In the genomic region with DNA sequence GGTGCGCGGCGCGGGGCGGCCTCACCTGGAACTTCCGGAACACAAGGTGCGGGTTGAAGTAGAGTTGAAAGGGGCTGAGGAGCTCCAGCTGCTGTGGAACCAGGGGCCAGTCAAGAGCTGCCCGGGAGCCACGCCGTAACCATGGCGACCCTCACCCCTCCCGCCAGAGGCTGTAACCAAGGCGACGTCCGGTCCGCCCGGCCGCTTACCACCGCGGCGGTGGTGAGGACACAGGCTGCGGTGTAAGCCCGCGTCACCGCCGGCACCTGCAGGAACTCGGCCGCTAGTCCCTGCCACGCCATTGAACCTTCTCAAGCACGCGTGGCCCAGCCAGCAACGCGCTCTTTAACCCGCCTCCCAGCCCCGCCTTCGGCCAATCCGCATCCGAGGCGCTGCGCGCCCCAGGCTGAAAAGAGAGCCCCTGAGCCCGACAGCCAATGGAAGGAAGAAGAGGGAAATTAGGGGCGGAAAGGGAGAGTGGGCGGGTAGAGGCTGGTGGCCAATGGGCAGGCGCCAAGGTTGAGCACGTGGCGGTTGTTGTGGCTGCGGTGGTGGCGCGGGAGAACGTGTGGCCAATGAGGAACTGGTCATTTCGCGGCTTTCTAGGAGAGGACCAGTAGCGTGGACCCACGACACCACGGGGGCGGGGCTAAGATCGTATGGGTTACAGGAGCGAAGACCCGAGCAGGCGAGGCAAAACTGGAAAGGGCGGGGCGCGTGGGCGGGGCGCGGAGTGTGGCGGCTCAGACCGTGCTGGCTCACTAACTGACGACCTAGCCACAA, we compare ENCODE assay signal across 8 cellular contexts. TPM values are rescaled to one million over a fixed set of nuclear protein-coding genes. Genes with fewer than 3 reads are reported as not detected.
DNase-seq lines count a peak whose midpoint lies in the region; ATAC-seq and TF ChIP-seq lines count a peak whose summit lies in the region.

A gene (minus strand): TSS at position 321 of the 783 bp plus-strand sequence. CDS start 19 bp downstream, at position 302.

- intact Hi-C loops in activated CD4-positive, alpha-beta memory T cell treated with anti-CD3 and anti-CD28 coated beads for 36 hours (cut with micrococcal nuclease), result loop anchor here (1.0 to 2.0 kb wide), 3 partner anchors 52 to 75 kb away; a partner anchor contains a TSS
- intact Hi-C loops in dorsolateral prefrontal cortex (cut with DNase I), result loop anchor here in 1 of 2 donors (2.0 kb wide), 1 partner anchor 52 kb away; a partner anchor contains a TSS
- intact Hi-C loops in lower leg skin (cut with DNase I; ENCODE audit: low total_unique reads), result no loop called here

- POLR2A ChIA-PET in activated CD4-positive, alpha-beta memory T cell treated with anti-CD3 and anti-CD28 coated beads for 36 hours (lab: Charles Lee), result interaction anchor here (2.5 kb wide), 1 partner anchor 19 kb away, joined by 8 read pairs; a partner anchor contains a TSS

- TF ChIP-seq CTCF in dorsolateral prefrontal cortex (IDR thresholded peaks at IDR 0.05 in 54 of 56, conservative IDR thresholded peaks at IDR 0.05 in 2 of 56; ENCODE audit: low read depth in 1 of 56, partially characterized antibody in 56 of 56) (peak in 6 of 56 donors; percentile 10 to 33 (median 20)), lower leg skin (IDR thresholded peaks at IDR 0.05) (no peak)

- H3K4me1 Mint-ChIP-seq in activated CD4-positive, alpha-beta memory T cell treated with anti-CD3 and anti-CD28 coated beads for 36 hours (ENCODE audit: low read depth), result peaks cover 19% of the 10 kb centered on the region

- peaks cover 2% of the 10 kb centered on the region for H3K27me3 Mint-ChIP-seq in activated CD4-positive, alpha-beta memory T cell treated with anti-CD3 and anti-CD28 coated beads for 36 hours

- peak within 1 kb of the TSS; percentile 88 for H3K4me3 Mint-ChIP-seq in activated CD4-positive, alpha-beta memory T cell treated with anti-CD3 and anti-CD28 coated beads for 36 hours

- no peaks in the 10 kb centered on the region for H3K27me3 ChIP-seq in dorsolateral prefrontal cortex

- peak; percentile 52 for ATAC-seq in HG03457 (IDR thresholded peaks at IDR 0.05; ENCODE audit: unreplicated experiment)

- H3K27ac Mint-ChIP-seq in activated CD4-positive, alpha-beta memory T cell treated with anti-CD3 and anti-CD28 coated beads for 36 hours, result peak within 1 kb of the TSS; percentile 70

- peaks cover 4% of the 10 kb centered on the region for H3K36me3 Mint-ChIP-seq in activated CD4-positive, alpha-beta memory T cell treated with anti-CD3 and anti-CD28 coated beads for 36 hours

- WGBS in lower leg skin, 2 donors, result 4 to 6% methylated on average over 62 to 63 of the region's 70 CpGs

- peak within 1 kb of the TSS in 5 of 59 donors; percentile 8 to 20 (median 14) for H3K27ac ChIP-seq in dorsolateral prefrontal cortex

- no peak for TF ChIP-seq POLR2A in lower leg skin (IDR thresholded peaks at IDR 0.05)

- DNase-seq in AG20443 (ENCODE audit: low spot score), result peak; percentile 90
- DNase-seq in GM19240 (ENCODE audit: insufficient read length, low spot score), result peak; percentile 80
- DNase-seq in NCI-H69 (lab: John Stamatoyannopoulos, UW), result peak; percentile 100
- peak; percentile 98 for DNase-seq in activated CD4-positive, alpha-beta memory T cell treated with anti-CD3 and anti-CD28 coated beads for 36 hours
- peak; percentile 90 to 98 (median 96) for DNase-seq in dorsolateral prefrontal cortex
- DNase-seq in lower leg skin (ENCODE audit: low spot score in 2 of 2), result peak; percentile 96 to 99
- DNase-seq in stimulated activated CD4-positive, alpha-beta T cell treated with anti-CD3 and anti-CD28 coated beads, Interleukin-4, amount 100 ng/mL, for 24 hours, result peak; percentile 97

- H3K4me3 ChIP-seq in dorsolateral prefrontal cortex, result peak within 1 kb of the TSS; percentile 44 to 88 (median 64)
- peak within 1 kb of the TSS; percentile 11 for H3K4me3 ChIP-seq in lower leg skin (ENCODE audit: low read depth, poor library complexity, severe bottlenecking)

- no peaks in the 10 kb centered on the region for H3K9me3 Mint-ChIP-seq in activated CD4-positive, alpha-beta memory T cell treated with anti-CD3 and anti-CD28 coated beads for 36 hours

- CTCF ChIA-PET in activated CD4-positive, alpha-beta memory T cell treated with anti-CD3 and anti-CD28 coated beads for 36 hours (lab: Charles Lee), result interaction anchor here (1.3 kb wide), 1 partner anchor 11 kb away, joined by 3 read pairs; no protein-coding TSS in a partner anchor

RNA-seq across cellular contexts. Expression of the gene that starts here (rescaled TPM):
- total RNA-seq in activated CD4-positive, alpha-beta memory T cell treated with anti-CD3 and anti-CD28 coated beads for 36 hours, result 1 to 10 TPM; 8.1 to 9.7 TPM
- total RNA-seq in dorsolateral prefrontal cortex, result 10 to 100 TPM in 1 of 120 experiments, 1 to 10 TPM in 108, under 1 TPM in 11; 0.56 to 10.6 (median 2.5) TPM
- under 1 TPM; 0.21 to 0.49 (median 0.33) TPM for total RNA-seq in lower leg skin

Comparison
In these comparisons a context has a peak if more than half of its experiments do, and no peak if none do; other contexts are left out.
1. Peak in DNase-seq and H3K4me3 ChIP-seq in lower leg skin; RNA of the gene not detected or under 1 TPM.